Comparison of ENCODE assay signal across 22 cellular contexts in the genomic region with DNA sequence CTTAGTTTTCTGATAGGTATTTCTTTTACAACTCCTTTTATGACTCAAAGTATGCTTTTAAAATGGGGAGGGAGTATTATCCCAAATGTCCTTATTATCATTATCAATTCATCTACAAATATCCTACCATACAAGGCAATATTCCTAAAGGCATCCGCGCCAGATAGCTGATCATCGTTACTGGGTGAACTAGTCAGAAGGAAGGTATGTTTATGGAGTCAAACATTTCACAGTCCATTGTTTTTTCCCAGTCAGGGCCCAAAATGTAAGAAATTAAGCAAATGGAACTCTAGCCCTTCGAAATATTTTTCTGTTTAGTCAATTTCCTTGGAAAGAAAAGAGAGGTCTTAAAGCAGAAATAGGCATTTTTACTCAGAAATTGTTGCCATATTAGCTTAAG.
"Had no signal": no experiment of that assay in that cellular context is flagged by ENCODE, and none has a peak within 500 bp of the region (broad histone marks: within the 10 kb centered on the region; RNA-seq: fewer than 3 reads in every experiment).

No MANE protein-coding gene starts in this region.

- H3K27me3 Mint-ChIP-seq: activated CD8-positive, alpha-beta memory T cell treated with anti-CD3 and anti-CD28 coated beads, Interleukin-2, amount 10 ng/mL, durations not matched to agents 7 days and 5 days; stimulated activated memory B cell treated with anti-CD40 and anti-IgM and Interleukin-4, amounts not matched to agents 10 μg/mL and 1 μg/mL and 100 μg/mL, for 72 hours had no signal

- ATAC-seq: activated CD4-positive, CD25-positive, alpha-beta regulatory T cell treated with anti-CD3 and anti-CD28 coated beads, Interleukin-2, amount 50 U/mL, for 24 hours; activated CD8-positive, alpha-beta memory T cell treated with anti-CD3 and anti-CD28 coated beads, Interleukin-2, amount 10 ng/mL, durations not matched to agents 7 days and 5 days; activated T-cell treated with anti-CD3 and anti-CD28 coated beads, Interleukin-2, amount 50 U/mL, for 4 hours; left colon; stimulated activated memory B cell treated with anti-CD40 and anti-IgM and Interleukin-4, amounts not matched to agents 10 μg/mL and 1 μg/mL and 100 μg/mL, for 72 hours had no signal

- DNase-seq: activated CD4-positive, alpha-beta T cell treated with anti-CD3 and anti-CD28 coated beads, Interleukin-2, amount 50 U/mL, for 4 hours; activated CD8-positive, alpha-beta memory T cell treated with anti-CD3 and anti-CD28 coated beads, Interleukin-2, amount 10 ng/mL, durations not matched to agents 7 days and 5 days; activated effector memory CD4-positive, alpha-beta T cell treated with anti-CD3 and anti-CD28 coated beads, Interleukin-2, amount 50 U/mL, for 16 hours; activated T-cell treated with anti-CD3 and anti-CD28 coated beads, Interleukin-2, amount 50 U/mL, for 4 hours; effector CD8-positive, alpha-beta T cell; hypothalamus; left colon; naive B cell; spleen; stimulated activated CD4-positive, alpha-beta T cell treated with anti-CD3 and anti-CD28 coated beads, Interleukin-1b, Interleukin-23, amount 100 ng/mL, for 48 hours; substantia nigra; SW 1271; transverse colon had no signal

- H3K4me3 Mint-ChIP-seq: activated CD8-positive, alpha-beta memory T cell treated with anti-CD3 and anti-CD28 coated beads, Interleukin-2, amount 10 ng/mL, durations not matched to agents 7 days and 5 days; activated naive CD8-positive, alpha-beta T cell; activated T-cell treated with anti-CD3 and anti-CD28 coated beads, Interleukin-2, amount 50 U/mL, for 4 hours; naive B cell; stimulated activated memory B cell treated with anti-CD40 and anti-IgM and Interleukin-4, amounts not matched to agents 10 μg/mL and 1 μg/mL and 100 μg/mL, for 72 hours; T-helper 2 cell treated with Interferon-gamma antibody and Interleukin-4, amounts not matched to agents 5 μg/mL and 100 μg/mL, for 36 hours had no signal

- H3K9me3 ChIP-seq: neutrophil, right lobe of liver, transverse colon had no signal

- H3K27me3 ChIP-seq: cardiac muscle cell, neutrophil, right lobe of liver, spleen, transverse colon had no signal

- H3K36me3 ChIP-seq: cardiac muscle cell, neutrophil, right lobe of liver, spleen, transverse colon had no signal

- H3K4me1 Mint-ChIP-seq: activated CD8-positive, alpha-beta memory T cell treated with anti-CD3 and anti-CD28 coated beads, Interleukin-2, amount 10 ng/mL, durations not matched to agents 7 days and 5 days; naive B cell; stimulated activated memory B cell treated with anti-CD40 and anti-IgM and Interleukin-4, amounts not matched to agents 10 μg/mL and 1 μg/mL and 100 μg/mL, for 72 hours had no signal

- H3K27ac Mint-ChIP-seq: activated CD8-positive, alpha-beta memory T cell treated with anti-CD3 and anti-CD28 coated beads, Interleukin-2, amount 10 ng/mL, durations not matched to agents 7 days and 5 days; activated naive CD8-positive, alpha-beta T cell; naive B cell; stimulated activated memory B cell treated with anti-CD40 and anti-IgM and Interleukin-4, amounts not matched to agents 10 μg/mL and 1 μg/mL and 100 μg/mL, for 72 hours; T-helper 2 cell treated with Interferon-gamma antibody and Interleukin-4, amounts not matched to agents 5 μg/mL and 100 μg/mL, for 36 hours had no signal

- H3K9me3 Mint-ChIP-seq: activated T-cell treated with anti-CD3 and anti-CD28 coated beads, Interleukin-2, amount 50 U/mL, for 4 hours; T-helper 2 cell treated with Interferon-gamma antibody and Interleukin-4, amounts not matched to agents 5 μg/mL and 100 μg/mL, for 36 hours had no signal

- H3K4me3 ChIP-seq: cardiac muscle cell, coronary artery, lung, right lobe of liver, spleen, transverse colon had no signal
